Comparison of ENCODE assay signal across 1 cellular context in genomic region chr6:26021350-26022165, GRCh38.
A peak's percentile ranks its signal among the peaks of the same experiment; 100 is the strongest.
TF ChIP-seq lines count a peak whose summit lies in the region.

No MANE protein-coding gene starts in this region.

TF ChIP-seq in GM12878, 131 proteins besides CTCF, POLR2A, EP300 and RAD21 (continued from another document and continues in another):
- TF ChIP-seq ATF3 (IDR thresholded peaks at IDR 0.05; ENCODE audit: borderline replicate concordance, extremely low read depth, low read depth, low read length) = no peak
- TF ChIP-seq HDAC6 (IDR thresholded peaks at IDR 0.05; ENCODE audit: unreplicated experiment) = no peak
- 0 out of 2 replicates have a peak, but pooled peaks have one; percentile 39 for TF ChIP-seq BCLAF1 (IDR thresholded peaks at IDR 0.05)
- TF ChIP-seq CBFB (IDR thresholded peaks at IDR 0.05; ENCODE audit: low read depth) = peak; percentile 85
- TF ChIP-seq PAX8 (IDR thresholded peaks at IDR 0.05) = no peak
- TF ChIP-seq HDAC2 (IDR thresholded peaks at IDR 0.05) = no peak
- TF ChIP-seq KLF5 (IDR thresholded peaks at IDR 0.05; ENCODE audit: partially characterized antibody) = peak; percentile 60
- TF ChIP-seq PML (IDR thresholded peaks at IDR 0.05; ENCODE audit: low read length) = peak; percentile 35; the same call in 1 of the 2 replicates
- TF ChIP-seq POU2F2 (IDR thresholded peaks at IDR 0.05; ENCODE audit: borderline replicate concordance, low read depth, low read length) = peak; percentile 93; the same call in 2 of the 3 replicates
- no peak for TF ChIP-seq SIX5 (IDR thresholded peaks at IDR 0.05; ENCODE audit: low read depth, low read length, severe bottlenecking)
- no peak for TF ChIP-seq MYB (IDR thresholded peaks at IDR 0.05; ENCODE audit: borderline replicate concordance, low read depth, low read length)
- peak; percentile 35; the same call in 1 of the 2 replicates for TF ChIP-seq ZNF24 (IDR thresholded peaks at IDR 0.05)
- peak; percentile 70; the same call in 1 of the 2 replicates for TF ChIP-seq MTA2 (IDR thresholded peaks at IDR 0.05; ENCODE audit: low read depth)
- no peak for TF ChIP-seq CBX3 (IDR thresholded peaks at IDR 0.05; ENCODE audit: borderline replicate concordance, low read depth)
- TF ChIP-seq WRNIP1 (IDR thresholded peaks at IDR 0.05; ENCODE audit: borderline replicate concordance, low read depth, low read length) = no peak
- TF ChIP-seq SKIL (IDR thresholded peaks at IDR 0.05; ENCODE audit: low read depth, poor library complexity, severe bottlenecking) = no peak
- no peak; the same call in 1 of the 2 replicates for TF ChIP-seq MTA3 (IDR thresholded peaks at IDR 0.05; ENCODE audit: borderline replicate concordance, low read length)
- TF ChIP-seq NFYA (IDR thresholded peaks at IDR 0.05; ENCODE audit: borderline replicate concordance, low read depth, low read length) = no peak
- TF ChIP-seq ZSCAN29 (IDR thresholded peaks at IDR 0.05) = peak; percentile 63; the same call in 1 of the 2 replicates
- TF ChIP-seq GATAD2B (conservative IDR thresholded peaks at IDR 0.05; ENCODE audit: low read depth) = peak; percentile 89
- no peak for TF ChIP-seq NR2C2 (IDR thresholded peaks at IDR 0.05; ENCODE audit: borderline replicate concordance, control insufficient read depth, insufficient read length, low read depth)
- TF ChIP-seq CUX1 (IDR thresholded peaks at IDR 0.05; ENCODE audit: insufficient replicate concordance, low read depth, low read length) = no peak
- peak; percentile 75 for TF ChIP-seq E2F4 (IDR thresholded peaks at IDR 0.05; ENCODE audit: low read depth, low read length)
- TF ChIP-seq SIN3A (IDR thresholded peaks at IDR 0.05; ENCODE audit: low read depth, low read length) = peak; percentile 66; the same call in 1 of the 2 replicates
- TF ChIP-seq IRF3 (IDR thresholded peaks at IDR 0.05) = no peak
- TF ChIP-seq ATF2 (IDR thresholded peaks at IDR 0.05; ENCODE audit: low read length) = no peak
- 0 out of 2 replicates have a peak, but pooled peaks have one; percentile 44 for TF ChIP-seq RELB (IDR thresholded peaks at IDR 0.05; ENCODE audit: low read depth)
- peak; percentile 59; the same call in 1 of the 2 replicates for TF ChIP-seq MAX (IDR thresholded peaks at IDR 0.05; ENCODE audit: low read depth, low read length)
- no peak for TF ChIP-seq PRDM15 (CRISPR knock-in tag; IDR thresholded peaks at IDR 0.05)
- peak; percentile 51; the same call in 1 of the 2 replicates for TF ChIP-seq POLR2AphosphoS2 (IDR thresholded peaks at IDR 0.05; ENCODE audit: low read depth, low read length)
- TF ChIP-seq BCL11A (IDR thresholded peaks at IDR 0.05; ENCODE audit: low read depth, low read length) = 0 out of 2 replicates have a peak, but pooled peaks have one; percentile 47
- TF ChIP-seq EGR1 (IDR thresholded peaks at IDR 0.05; ENCODE audit: borderline replicate concordance in 1 of 2, low read depth in 2 of 2, low read length in 2 of 2) = 0 out of 3 replicates have a peak, but pooled peaks of 1 of the 2 experiments have one; percentile 30
- no peak for TF ChIP-seq ASH2L (IDR thresholded peaks at IDR 0.05; ENCODE audit: borderline replicate concordance, low read depth)
- no peak for TF ChIP-seq ZNF384 (IDR thresholded peaks at IDR 0.05; ENCODE audit: borderline replicate concordance, low read depth, low read length)
- no peak for TF ChIP-seq CEBPB (IDR thresholded peaks at IDR 0.05; ENCODE audit: borderline replicate concordance in 1 of 2, low read depth in 2 of 2, low read length in 2 of 2)
- TF ChIP-seq TARDBP (IDR thresholded peaks at IDR 0.05; ENCODE audit: borderline replicate concordance) = peak; percentile 27; the same call in 1 of the 2 replicates
- peak; percentile 87 for TF ChIP-seq DPF2 (IDR thresholded peaks at IDR 0.05)
- TF ChIP-seq CHD4 (IDR thresholded peaks at IDR 0.05) = no peak
- TF ChIP-seq BACH1 (IDR thresholded peaks at IDR 0.05; ENCODE audit: borderline replicate concordance) = peak; percentile 90
